1 cellular context compared by ENCODE assay signal in genomic region chr22:40040927-40041326, GRCh38.
TF ChIP-seq lines count a peak whose summit lies in the region.

No MANE protein-coding gene starts in this region.

TF ChIP-seq in SK-N-SH treated with all-trans-retinoic acid at 6 μM for 48 hours, 23 proteins besides CTCF, POLR2A, EP300 and RAD21 (continued from another document):
- TF ChIP-seq CSRNP3 (CRISPR knock-in tag; IDR thresholded peaks at IDR 0.05), result no peak
- no peak for TF ChIP-seq TCF4 (CRISPR knock-in tag; IDR thresholded peaks at IDR 0.05; ENCODE audit: borderline replicate concordance)
- no peak for TF ChIP-seq ISL1 (CRISPR knock-in tag; IDR thresholded peaks at IDR 0.05)
- TF ChIP-seq ARNTL (CRISPR knock-in tag; IDR thresholded peaks at IDR 0.05; ENCODE audit: borderline replicate concordance, low read depth), result no peak
